In genomic region chr10:70974351-70974901, GRCh38 we compare ENCODE assay signal across 11 cellular contexts.
DNase-seq lines count a peak whose midpoint lies in the region; ATAC-seq, FAIRE-seq and TF ChIP-seq lines count a peak whose summit lies in the region.
"Had no signal": no experiment of that assay in that cellular context is flagged by ENCODE, and none has a peak within 500 bp of the region (broad histone marks: within the 10 kb centered on the region; RNA-seq: fewer than 3 reads in every experiment).

No MANE protein-coding gene starts in this region.

- H3K9me3 ChIP-seq in H1 (ENCODE audit: insufficient read depth in 2 of 2, low read depth in 1 of 2, low read length in 1 of 2): peaks cover 0 to 6% of the 10 kb centered on the region in 2 experiments; a peak in 2 of 4 replicates

- no peak for TF ChIP-seq POLR2A in H1 (IDR thresholded peaks at IDR 0.05; ENCODE audit: control extremely low read depth in 1 of 2, low read depth in 2 of 2, low read length in 2 of 2)

- no peaks in the 10 kb centered on the region for H3K23me2 ChIP-seq in H1 (ENCODE audit: low read depth, low read length)

- no peak overlapping the region for H2BK15ac ChIP-seq in H1 (ENCODE audit: low read length)

- no peak for TF ChIP-seq CTCF in H1 (IDR thresholded peaks at IDR 0.05; ENCODE audit: control extremely low read depth in 1 of 3, insufficient read depth in 1 of 3, low read depth in 1 of 3, low read length in 3 of 3)

- DNase-seq in stimulated activated CD4-positive, alpha-beta T cell treated with anti-CD3 and anti-CD28 coated beads, Interleukin-1b, Interleukin-23, amount 100 ng/mL, for 48 hours: peak; percentile 14
- DNase-seq in stimulated activated CD4-positive, alpha-beta T cell treated with anti-CD3 and anti-CD28 coated beads, Interleukin-4, amount 100 ng/mL, for 24 hours: no peak
- DNase-seq in NCI-H1694 (lab: John Stamatoyannopoulos, UW) (peak; percentile 9), H1 (ENCODE audit: low read depth in 1 of 2, low spot score in 2 of 2) (no peak)
- no peak for DNase-seq in T-helper 2 cell treated with Interferon-gamma antibody and Interleukin-4, amounts not matched to agents 5 μg/mL and 100 μg/mL, for 36 hours (ENCODE audit: low spot score)
- no peak for DNase-seq in activated CD4-positive, CD25-positive, alpha-beta regulatory T cell treated with anti-CD3 and anti-CD28 coated beads, Interleukin-2, amount 50 U/mL, for 72 hours
- DNase-seq in activated effector memory CD4-positive, alpha-beta T cell treated with Interleukin-2 at 50 U/mL for 16 hours: no peak
- DNase-seq: KG1 had no signal

- H3K14ac ChIP-seq in H1 (ENCODE audit: insufficient read length): no peak overlapping the region

- FAIRE-seq in H1 (lab: Jason Lieb, UNC): no peak
- FAIRE-seq: colon had no signal

- no peak overlapping the region for H4K5ac ChIP-seq in H1 (ENCODE audit: insufficient read length, low read depth, low read length)

- TF ChIP-seq EP300 in H1 (IDR thresholded peaks at IDR 0.05; ENCODE audit: borderline replicate concordance in 1 of 2, low read depth in 2 of 2, low read length in 2 of 2): no peak

- H2BK5ac ChIP-seq in H1 (ENCODE audit: low read depth, low read length): no peak overlapping the region

- H3K9ac ChIP-seq in H1 (replicated peaks in 1 of 4; ENCODE audit: extremely low read depth in 1 of 4, low read depth in 3 of 4, low read length in 3 of 4): no peak overlapping the region

- no peak overlapping the region for H2AK5ac ChIP-seq in H1 (ENCODE audit: low read depth, low read length)

- H4K91ac ChIP-seq in H1 (replicated peaks; ENCODE audit: insufficient read length, low read length): no peak overlapping the region

- peak overlapping the region; percentile 35; the same call in 1 of the 2 replicates for H2AFZ ChIP-seq in H1 (ENCODE audit: low read length)

- no peak overlapping the region for H3K27ac ChIP-seq in H1 (ENCODE audit: low read depth, low read length)

- H3K79me1 ChIP-seq in H1 (ENCODE audit: low read depth, low read length): no peaks in the 10 kb centered on the region

- H3K36me3 ChIP-seq in H1 (ENCODE audit: control insufficient read depth in 2 of 4, insufficient read depth in 4 of 4, low read length in 3 of 4): no peaks in the 10 kb centered on the region

- H2BK120ac ChIP-seq in H1 (replicated peaks; ENCODE audit: low read depth, low read length): no peak overlapping the region

- TF ChIP-seq RAD21 in H1 (IDR thresholded peaks at IDR 0.05 in 1 of 2, conservative IDR thresholded peaks at IDR 0.05 in 1 of 2; ENCODE audit: low read depth in 2 of 2, low read length in 2 of 2): no peak

- no peak overlapping the region for H3K56ac ChIP-seq in H1 (replicated peaks; ENCODE audit: insufficient read length, low read depth, low read length)

- H3K4me1 ChIP-seq in H1 (replicated peaks in 1 of 4; ENCODE audit: control insufficient read depth in 3 of 4, insufficient read depth in 4 of 4, low read length in 3 of 4): peaks cover 0 to 4% (median 2%) of the 10 kb centered on the region in 4 experiments; a peak in 4 of 7 replicates

- H3K18ac ChIP-seq in H1 (ENCODE audit: extremely low read depth, low read length): no peak overlapping the region

- H3K4me1 Mint-ChIP-seq in stimulated activated memory B cell treated with anti-CD40 and anti-IgM and Interleukin-4, amounts not matched to agents 10 μg/mL and 1 μg/mL and 100 μg/mL, for 72 hours: no peaks in the 10 kb centered on the region
- no peaks in the 10 kb centered on the region for H3K4me1 Mint-ChIP-seq in T-helper 2 cell treated with Interferon-gamma antibody and Interleukin-4, amounts not matched to agents 5 μg/mL and 100 μg/mL, for 36 hours (ENCODE audit: low read depth)

- H3K4ac ChIP-seq in H1 (replicated peaks; ENCODE audit: insufficient read length, low read depth, low read length): no peak overlapping the region

- no peak overlapping the region for H2BK20ac ChIP-seq in H1 (ENCODE audit: low read length)

- no peaks in the 10 kb centered on the region for H3K79me2 ChIP-seq in H1 (ENCODE audit: control insufficient read depth in 1 of 2, insufficient read depth in 2 of 2, low read length in 2 of 2)

- peaks cover 6% of the 10 kb centered on the region for H3K9me3 Mint-ChIP-seq in stimulated activated memory B cell treated with anti-CD40 and anti-IgM and Interleukin-4, amounts not matched to agents 10 μg/mL and 1 μg/mL and 100 μg/mL, for 72 hours
- no peaks in the 10 kb centered on the region for H3K9me3 Mint-ChIP-seq in T-helper 2 cell treated with Interferon-gamma antibody and Interleukin-4, amounts not matched to agents 5 μg/mL and 100 μg/mL, for 36 hours

- whole genome bisulfite sequencing in H1 (ENCODE audit: extremely low coverage in 1 of 2, insufficient coverage in 1 of 2, insufficient read length in 1 of 2, insufficient replicate concordance in 2 of 2, low coverage in 1 of 2, low lambda C conversion rate in 2 of 2, missing lambda C conversion rate in 1 of 2), 2 experiments: 76% methylated on average over 5 of the region's 5 CpGs; no CpG with 5 or more reads in 1 of the 2 experiments

- H3K4me2 ChIP-seq in H1 (ENCODE audit: insufficient read depth in 1 of 2, low read depth in 2 of 2, low read length in 2 of 2): no peak overlapping the region

- H3K4me3 ChIP-seq in H1 (ENCODE audit: extremely low read depth in 1 of 4, insufficient read depth in 2 of 4, low read depth in 3 of 4, low read length in 4 of 4): no peak overlapping the region

- CTCF ChIA-PET in H1 (lab: Charles Lee; ENCODE audit: partially characterized antibody): interaction anchor here (0.8 to 1.8 kb wide), 6 partner anchors 11 to 340 kb away, joined by 3 to 5 read pairs (median 4); no protein-coding TSS in a partner anchor

- H3K27ac Mint-ChIP-seq in stimulated activated memory B cell treated with anti-CD40 and anti-IgM and Interleukin-4, amounts not matched to agents 10 μg/mL and 1 μg/mL and 100 μg/mL, for 72 hours: no peak overlapping the region
- no peak overlapping the region for H3K27ac Mint-ChIP-seq in T-helper 2 cell treated with Interferon-gamma antibody and Interleukin-4, amounts not matched to agents 5 μg/mL and 100 μg/mL, for 36 hours
- H3K27ac Mint-ChIP-seq: activated T-helper 1 cell treated with anti-CD3 and anti-CD28 coated beads, Interleukin-12 subunit alpha, Interleukin-12 subunit beta, Interleukin-2, Interleukin-4 antibody, amounts not matched to agents 30 ng/mL and 10 ng/mL and 1 ng/mL, durations not matched to agents 14 hours and 24 hours and 36 hours had no signal

- H3K4me3 Mint-ChIP-seq in stimulated activated memory B cell treated with anti-CD40 and anti-IgM and Interleukin-4, amounts not matched to agents 10 μg/mL and 1 μg/mL and 100 μg/mL, for 72 hours: no peak overlapping the region
- no peak overlapping the region for H3K4me3 Mint-ChIP-seq in T-helper 2 cell treated with Interferon-gamma antibody and Interleukin-4, amounts not matched to agents 5 μg/mL and 100 μg/mL, for 36 hours
- H3K4me3 Mint-ChIP-seq: activated T-helper 1 cell treated with anti-CD3 and anti-CD28 coated beads, Interleukin-12 subunit alpha, Interleukin-12 subunit beta, Interleukin-2, Interleukin-4 antibody, amounts not matched to agents 30 ng/mL and 10 ng/mL and 1 ng/mL, durations not matched to agents 14 hours and 24 hours and 36 hours had no signal

- ATAC-seq in stimulated activated memory B cell treated with anti-CD40 and anti-IgM and Interleukin-4, amounts not matched to agents 10 μg/mL and 1 μg/mL and 100 μg/mL, for 72 hours: peak; percentile 11

- 0 out of 2 replicates have a peak overlapping the region, but pooled peaks have one; percentile 17 for H2BK12ac ChIP-seq in H1 (ENCODE audit: low read depth, low read length)

- POLR2A ChIA-PET in H1 (lab: Charles Lee; ENCODE audit: partially characterized antibody): no interaction called here

- no peaks in the 10 kb centered on the region for H4K20me1 ChIP-seq in H1 (replicated peaks in 1 of 2; ENCODE audit: control insufficient read depth in 1 of 2, insufficient read depth in 2 of 2, low read length in 2 of 2)

- H4K8ac ChIP-seq in H1 (ENCODE audit: extremely low read depth, insufficient read depth, low read length): no peak overlapping the region

- no peaks in the 10 kb centered on the region; a peak in 1 of 7 replicates for H3K27me3 ChIP-seq in H1 (replicated peaks in 1 of 4; ENCODE audit: control insufficient read depth in 3 of 4, extremely low read depth in 1 of 4, insufficient read depth in 3 of 4, low read length in 3 of 4)

- H3K36me3 Mint-ChIP-seq in stimulated activated memory B cell treated with anti-CD40 and anti-IgM and Interleukin-4, amounts not matched to agents 10 μg/mL and 1 μg/mL and 100 μg/mL, for 72 hours: no peaks in the 10 kb centered on the region
- no peaks in the 10 kb centered on the region for H3K36me3 Mint-ChIP-seq in T-helper 2 cell treated with Interferon-gamma antibody and Interleukin-4, amounts not matched to agents 5 μg/mL and 100 μg/mL, for 36 hours (ENCODE audit: low read depth)

- H3K27me3 Mint-ChIP-seq in stimulated activated memory B cell treated with anti-CD40 and anti-IgM and Interleukin-4, amounts not matched to agents 10 μg/mL and 1 μg/mL and 100 μg/mL, for 72 hours: peaks cover 32% of the 10 kb centered on the region
- H3K27me3 Mint-ChIP-seq in T-helper 2 cell treated with Interferon-gamma antibody and Interleukin-4, amounts not matched to agents 5 μg/mL and 100 μg/mL, for 36 hours (ENCODE audit: low read depth): peaks cover 11% of the 10 kb centered on the region

- no peak overlapping the region for H3K23ac ChIP-seq in H1 (ENCODE audit: insufficient read length)

TF ChIP-seq in H1, 55 proteins besides CTCF, POLR2A, EP300 and RAD21:
- 0 out of 2 replicates have a peak, but pooled peaks have one; percentile 57 for TF ChIP-seq CREB1 (IDR thresholded peaks at IDR 0.05)
- no peak for TF ChIP-seq YY1 (IDR thresholded peaks at IDR 0.05; ENCODE audit: low read depth, low read length)
- TF ChIP-seq JUND (IDR thresholded peaks at IDR 0.05; ENCODE audit: low read length): peak; percentile 72; the same call in 1 of the 2 replicates

Comparison
In these comparisons a context has a peak if more than half of its experiments do, and no peak if none do; other contexts are left out.
1. DNase-seq: peak in stimulated activated CD4-positive, alpha-beta T cell treated with anti-CD3 and anti-CD28 coated beads, Interleukin-1b, Interleukin-23, amount 100 ng/mL, for 48 hours (single experiment) and NCI-H1694 (single experiment); none in stimulated activated CD4-positive, alpha-beta T cell treated with anti-CD3 and anti-CD28 coated beads, Interleukin-4, amount 100 ng/mL, for 24 hours (single experiment), H1 (0 of 2), T-helper 2 cell treated with Interferon-gamma antibody and Interleukin-4, amounts not matched to agents 5 μg/mL and 100 μg/mL, for 36 hours (single experiment), activated CD4-positive, CD25-positive, alpha-beta regulatory T cell treated with anti-CD3 and anti-CD28 coated beads, Interleukin-2, amount 50 U/mL, for 72 hours (single experiment) and activated effector memory CD4-positive, alpha-beta T cell treated with Interleukin-2 at 50 U/mL for 16 hours (single experiment).